8 cellular contexts compared by ENCODE assay signal in genomic region chr6:167826230-167827061, GRCh38. TPM values are rescaled to one million over a fixed set of nuclear protein-coding genes. Genes with fewer than 3 reads are reported as not detected.
DNase-seq lines count a peak whose midpoint lies in the region; ATAC-seq and TF ChIP-seq lines count a peak whose summit lies in the region.

Gene AFDN (plus strand): TSS chr6:167826911. CDS start chr6:167827133, 222 bp downstream.

- H3K4me1 ChIP-seq in RWPE2 (ENCODE audit: insufficient read depth, poor library complexity, severe bottlenecking) (peaks cover 26% of the 10 kb centered on the region), gastroesophageal sphincter (peaks cover 0 to 52% (median 0%) of the 10 kb centered on the region in 3 donors), neutrophil (ENCODE audit: control insufficient read depth in 1 of 2, insufficient read depth in 1 of 2, low read depth in 1 of 2, low read length in 1 of 2) (peaks cover 17 to 19% of the 10 kb centered on the region in 2 experiments), thymus (ENCODE audit: control insufficient read depth, insufficient read depth, low read length) (peaks cover 6% of the 10 kb centered on the region)

- H3K27ac Mint-ChIP-seq in CD14-positive monocyte = no peak within 1 kb of the TSS

- TF ChIP-seq CTCF in CD14-positive monocyte (IDR thresholded peaks at IDR 0.05) = no peak
- peak; percentile 21 for TF ChIP-seq CTCF in RWPE2 (IDR thresholded peaks at IDR 0.05; ENCODE audit: poor library complexity, severe bottlenecking)
- peak; percentile 17 to 66 (median 54) for TF ChIP-seq CTCF in gastroesophageal sphincter (IDR thresholded peaks at IDR 0.05)
- peak; percentile 40 for TF ChIP-seq CTCF in neutrophil (IDR thresholded peaks at IDR 0.05)

- H3K36me3 ChIP-seq in RWPE2 (ENCODE audit: low read depth) (no peaks in the 10 kb centered on the region), gastroesophageal sphincter (no peaks in the 10 kb centered on the region), neutrophil (no peaks in the 10 kb centered on the region), thymus (ENCODE audit: control insufficient read depth, insufficient read depth) (no peaks in the 10 kb centered on the region)

- peak within 1 kb of the TSS; percentile 99 for H3K4me3 ChIP-seq in RWPE2 (ENCODE audit: severe bottlenecking)
- H3K4me3 ChIP-seq in gastroesophageal sphincter = peak within 1 kb of the TSS; percentile 72 to 78
- peak within 1 kb of the TSS; percentile 56 to 58 for H3K4me3 ChIP-seq in neutrophil (ENCODE audit: low read depth in 1 of 2, low read length in 1 of 2)
- peak within 1 kb of the TSS; percentile 73 for H3K4me3 ChIP-seq in thymus (ENCODE audit: low read length)

- DNase-seq in CD14-positive monocyte (ENCODE audit: low spot score) = no peak
- DNase-seq in RWPE2 (ENCODE audit: low spot score) = no peak
- DNase-seq in activated naive CD4-positive, alpha-beta T cell (lab: John Stamatoyannopoulos, UW) = peak in 3 of 4 experiments; percentile 10 to 43 (median 14)

- H3K27me3 Mint-ChIP-seq in CD14-positive monocyte (ENCODE audit: low read depth in 3 of 3) = peaks cover 63 to 77% (median 76%) of the 10 kb centered on the region in 3 donors

- ATAC-seq in GM19351 (IDR thresholded peaks at IDR 0.05; ENCODE audit: unreplicated experiment) (peak; percentile 70), HG03442 (IDR thresholded peaks at IDR 0.05; ENCODE audit: unreplicated experiment) (peak; percentile 78), RWPE2 (ENCODE audit: low read depth) (peak; percentile 68), gastroesophageal sphincter (peak; percentile 90)

- peaks cover 3 to 33% (median 23%) of the 10 kb centered on the region in 7 donors for H3K9me3 Mint-ChIP-seq in CD14-positive monocyte

- peak within 1 kb of the TSS; percentile 82 to 94 for H3K4me3 Mint-ChIP-seq in CD14-positive monocyte

- WGBS in gastroesophageal sphincter (ENCODE audit: low coverage in 1 of 2), 2 donors = no CpG with 5 or more reads among the region's 123 CpGs
- 1% methylated on average over 123 of the region's 123 CpGs for WGBS in thymus

- peak in 1 of 2 donors; percentile 28 for TF ChIP-seq POLR2A in gastroesophageal sphincter (IDR thresholded peaks at IDR 0.05)

- no peak for TF ChIP-seq EP300 in gastroesophageal sphincter (IDR thresholded peaks at IDR 0.05)

- H3K9me3 ChIP-seq in RWPE2 (ENCODE audit: severe bottlenecking) (no peaks in the 10 kb centered on the region), gastroesophageal sphincter (no peaks in the 10 kb centered on the region), neutrophil (no peaks in the 10 kb centered on the region), thymus (ENCODE audit: control insufficient read depth) (peaks cover 2% of the 10 kb centered on the region)

- H3K4me1 Mint-ChIP-seq in CD14-positive monocyte = peaks cover 24% of the 10 kb centered on the region

- H3K27ac ChIP-seq in RWPE2 (ENCODE audit: poor library complexity, severe bottlenecking) (peak within 1 kb of the TSS; percentile 73), gastroesophageal sphincter (peak within 1 kb of the TSS; percentile 32 to 88 (median 84)), neutrophil (no peak within 1 kb of the TSS), thymus (ENCODE audit: low read depth) (no peak within 1 kb of the TSS)

- intact Hi-C loops in CD14-positive monocyte (cut with micrococcal nuclease) = no loop called here

- H3K27me3 ChIP-seq in RWPE2 (ENCODE audit: insufficient read depth, poor library complexity, severe bottlenecking) = no peaks in the 10 kb centered on the region
- H3K27me3 ChIP-seq in gastroesophageal sphincter = no peaks in the 10 kb centered on the region
- peaks cover 98% of the 10 kb centered on the region for H3K27me3 ChIP-seq in neutrophil
- H3K27me3 ChIP-seq in thymus (ENCODE audit: control insufficient read depth, insufficient read depth) = peaks cover 29% of the 10 kb centered on the region

- H3K36me3 Mint-ChIP-seq in CD14-positive monocyte = peaks cover 10 to 14% of the 10 kb centered on the region in 2 donors

RNA-seq across cellular contexts. Expression of gene AFDN, which starts in this region (rescaled TPM):
- polyA plus RNA-seq in CD14-positive monocyte = under 1 TPM in 1 of 2 donors, not detected in 1; 0.03 TPM
- 10 to 100 TPM; 60.7 to 98.4 (median 79.7) TPM for total RNA-seq in gastroesophageal sphincter
- polyA plus RNA-seq in thymus = 16.7 TPM

Comparison
In these comparisons a context has a peak if more than half of its experiments do, and no peak if none do; other contexts are left out.
1. RNA of gene AFDN (polyA plus RNA-seq): 16.7 TPM in thymus (single experiment); 0.03 TPM in CD14-positive monocyte; every median in the first group is over 10 times any median in the second.
2. DNase-seq: peak in activated naive CD4-positive, alpha-beta T cell (3 of 4); none in CD14-positive monocyte (single experiment) and RWPE2 (single experiment).
3. H3K27ac ChIP-seq: peak in RWPE2 (single experiment) and gastroesophageal sphincter (4 of 4); none in neutrophil (single experiment) and thymus (single experiment).
4. Peak in every context shown above with its lines, with median percentiles within 50 percentile points of each other: ATAC-seq and H3K4me3 ChIP-seq.